Comparison of ENCODE assay signal across 16 cellular contexts in the genomic region with DNA sequence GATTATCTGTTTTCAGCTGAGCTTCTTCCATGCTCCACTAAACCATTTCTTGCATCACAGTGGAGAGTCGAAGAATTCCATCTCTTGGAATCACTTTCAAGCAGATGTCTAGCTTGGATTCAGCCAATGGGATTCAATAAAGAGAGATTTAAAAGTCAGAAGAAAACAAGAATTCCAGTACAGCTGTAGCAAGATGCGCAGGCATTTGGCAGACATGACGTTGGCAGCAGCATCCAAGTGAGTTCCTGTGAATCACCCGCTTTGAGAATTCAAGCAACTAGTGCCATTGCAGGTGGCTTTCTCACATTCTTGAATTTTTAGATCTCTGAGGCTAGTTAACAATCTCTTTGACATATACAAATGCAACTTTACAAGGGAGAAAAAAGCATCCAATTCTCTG.
DNase-seq lines count a peak whose midpoint lies in the region; ATAC-seq, FAIRE-seq and TF ChIP-seq lines count a peak whose summit lies in the region.
"Had no signal": no experiment of that assay in that cellular context is flagged by ENCODE, and none has a peak within 500 bp of the region (broad histone marks: within the 10 kb centered on the region; RNA-seq: fewer than 3 reads in every experiment).

No MANE protein-coding gene starts in this region.

- no peak overlapping the region for H3K4me3 Mint-ChIP-seq in neural progenitor cell
- H3K4me3 Mint-ChIP-seq: B cell; CD4-positive, alpha-beta T cell; HFFc6 had no signal

- H3K9me3 ChIP-seq in PC-3 (ENCODE audit: low read length): no peaks in the 10 kb centered on the region
- no peaks in the 10 kb centered on the region for H3K9me3 ChIP-seq in neural progenitor cell (ENCODE audit: low read depth)

- H3K9ac ChIP-seq in PC-3 (ENCODE audit: low read length) (no peak overlapping the region), neural progenitor cell (no peak overlapping the region)

- no peak overlapping the region for H3K27ac Mint-ChIP-seq in neural progenitor cell
- H3K27ac Mint-ChIP-seq: B cell; CD4-positive, alpha-beta T cell; HFFc6 had no signal

- no TSS peak for BruUV-seq in PC-3 (replicated peaks; lab: Mats Ljungman, UMichigan)

- no peaks in the 10 kb centered on the region for H3K36me3 Mint-ChIP-seq in neural progenitor cell

- H3K4me2 ChIP-seq in PC-3 (ENCODE audit: low read length) (no peak overlapping the region), neural progenitor cell (no peak overlapping the region)

- H3K27me3 Mint-ChIP-seq in neural progenitor cell (ENCODE audit: insufficient read depth, low read depth): peaks cover 3% of the 10 kb centered on the region
- H3K27me3 Mint-ChIP-seq: B cell; CD4-positive, alpha-beta T cell had no signal

- TF ChIP-seq CTCF in PC-3 (conservative IDR thresholded peaks at IDR 0.05; ENCODE audit: low read depth, low read length) (no peak), neural progenitor cell (IDR thresholded peaks at IDR 0.05) (no peak), lower leg skin (IDR thresholded peaks at IDR 0.05) (no peak)

- H3K79me2 ChIP-seq in PC-3 (ENCODE audit: low read length) (no peaks in the 10 kb centered on the region), neural progenitor cell (ENCODE audit: low read depth) (no peaks in the 10 kb centered on the region)

- POLR2A ChIA-PET in PC-3 (lab: Charles Lee; ENCODE audit: unreplicated experiment): no interaction called here

- 62 to 69% methylated on average over 4 of the region's 4 CpGs for WGBS in lower leg skin, 2 donors

- H3K36me3 ChIP-seq in PC-3 (ENCODE audit: low read depth, low read length): no peaks in the 10 kb centered on the region
- H3K36me3 ChIP-seq in neural progenitor cell: no peaks in the 10 kb centered on the region

- CTCF ChIA-PET in PC-3 (lab: Charles Lee): no interaction called here

- peak; percentile 80 for FAIRE-seq in H54 (lab: Jason Lieb, UNC)

- intact Hi-C loops in PC-3 (cut with micrococcal nuclease) (loop anchor here (5.0 kb wide), 1 partner anchor 389 kb away; no protein-coding TSS in a partner anchor), lower leg skin (cut with DNase I; ENCODE audit: low total_unique reads) (loop anchor here (5.0 kb wide), 1 partner anchor 964 kb away; no protein-coding TSS in a partner anchor)

- H3F3A ChIP-seq in PC-3 (ENCODE audit: low read length, unreplicated experiment) (no peaks in the 10 kb centered on the region), neural progenitor cell (ENCODE audit: low read depth) (no peaks in the 10 kb centered on the region)

- no peaks in the 10 kb centered on the region for H3K9me2 ChIP-seq in PC-3 (replicated peaks; ENCODE audit: low read length)

- H3K4me1 Mint-ChIP-seq in neural progenitor cell: no peaks in the 10 kb centered on the region
- H3K4me1 Mint-ChIP-seq: B cell had no signal

- H2AFZ ChIP-seq in PC-3 (ENCODE audit: low read length) (0 out of 2 replicates have a peak overlapping the region, but pooled peaks have one; percentile 3), neural progenitor cell (replicated peaks) (peak overlapping the region; percentile 82)

- no peaks in the 10 kb centered on the region for H4K20me1 ChIP-seq in PC-3 (ENCODE audit: low read length)
- no peaks in the 10 kb centered on the region for H4K20me1 ChIP-seq in neural progenitor cell (ENCODE audit: low read depth)

- no peak for ATAC-seq in PC-3

- H3K27ac ChIP-seq in PC-3 (ENCODE audit: low read length) (no peak overlapping the region), neural progenitor cell (no peak overlapping the region)
- H3K27ac ChIP-seq: 22Rv1 had no signal

- no peaks in the 10 kb centered on the region for H3K9me3 Mint-ChIP-seq in neural progenitor cell

- H3K4me3 ChIP-seq in PC-3 (ENCODE audit: low read length): no peak overlapping the region
- H3K4me3 ChIP-seq in neural progenitor cell: no peak overlapping the region
- no peak overlapping the region for H3K4me3 ChIP-seq in lower leg skin (ENCODE audit: low read depth, poor library complexity, severe bottlenecking)

- H3K27me3 ChIP-seq in PC-3 (ENCODE audit: low read length) (no peaks in the 10 kb centered on the region), neural progenitor cell (no peaks in the 10 kb centered on the region)

- H3K4me1 ChIP-seq in PC-3 (ENCODE audit: insufficient read depth, low read length): no peaks in the 10 kb centered on the region
- no peaks in the 10 kb centered on the region for H3K4me1 ChIP-seq in neural progenitor cell

- TF ChIP-seq POLR2A in H54 (IDR thresholded peaks at IDR 0.05; ENCODE audit: low read depth, low read length): no peak
- TF ChIP-seq POLR2A in lower leg skin (IDR thresholded peaks at IDR 0.05): no peak

- DNase-seq in A172 (ENCODE audit: low spot score) (peak; percentile 49), H54 (ENCODE audit: insufficient read length, low spot score) (no peak), PC-3 (no peak), neural progenitor cell (ENCODE audit: low spot score) (no peak), NOMO-1 treated with dmso at 0.1 percent for 144 hours (lab: John Stamatoyannopoulos, UW; ENCODE audit: unreplicated experiment) (no peak), lower leg skin (ENCODE audit: low spot score in 2 of 2) (no peak)
- DNase-seq in stimulated activated naive CD4-positive, alpha-beta T cell (lab: John Stamatoyannopoulos, UW): no peak
- no peak for DNase-seq in activated CD4-positive, alpha-beta T cell treated with anti-CD3 and anti-CD28 coated beads for 48 hours
- DNase-seq: C1 segment of cervical spinal cord; Calu3; CD4-positive, alpha-beta T cell; DMS 273 treated with DMSO at 0.1 percent for 48 hours; HCEC 1CT; HFFc6 had no signal
